Comparison of ENCODE assay signal across 8 cellular contexts in genomic region chr16:30997887-30998711, GRCh38. TPM values are rescaled to one million over a fixed set of nuclear protein-coding genes. Genes with fewer than 3 reads are reported as not detected.
DNase-seq lines count a peak whose midpoint lies in the region; ATAC-seq, FAIRE-seq and TF ChIP-seq lines count a peak whose summit lies in the region.

No MANE protein-coding gene starts in this region.

- peaks cover 51% of the 10 kb centered on the region for H3K27me3 Mint-ChIP-seq in progenitor cell of endocrine pancreas

- H3K27me3 ChIP-seq in RWPE2 (ENCODE audit: insufficient read depth, poor library complexity, severe bottlenecking): no peaks in the 10 kb centered on the region

- H3K9me3 ChIP-seq in RWPE2 (ENCODE audit: severe bottlenecking): no peaks in the 10 kb centered on the region

- peak; percentile 93 for FAIRE-seq in G401.6 (lab: Jason Lieb, UNC)

- peak overlapping the region; percentile 94 for H3K27ac ChIP-seq in RWPE2 (ENCODE audit: poor library complexity, severe bottlenecking)

- peaks cover 5% of the 10 kb centered on the region for H3K4me1 Mint-ChIP-seq in progenitor cell of endocrine pancreas (ENCODE audit: low read depth)

- H3K27ac Mint-ChIP-seq in progenitor cell of endocrine pancreas: no peak overlapping the region

- no peaks in the 10 kb centered on the region for H3K9me3 Mint-ChIP-seq in progenitor cell of endocrine pancreas (ENCODE audit: low read depth)

- H3K4me3 Mint-ChIP-seq in progenitor cell of endocrine pancreas (ENCODE audit: low read depth): peak overlapping the region; percentile 61

- H3K36me3 ChIP-seq in RWPE2 (ENCODE audit: low read depth): no peaks in the 10 kb centered on the region

- in situ Hi-C loops in KBM-7 (cut with MboI; ENCODE audit: low pct_unique_long_range_greater_than_20kb, low sequenced_read_pairs): no loop called here

- TF ChIP-seq CTCF in RWPE2 (IDR thresholded peaks at IDR 0.05; ENCODE audit: poor library complexity, severe bottlenecking) (no peak), fibroblast of pulmonary artery (IDR thresholded peaks at IDR 0.05; ENCODE audit: low read length, missing control alignments) (no peak), progenitor cell of endocrine pancreas (IDR thresholded peaks at IDR 0.05; ENCODE audit: unreplicated experiment) (no peak)

- DNase-seq in RWPE2 (ENCODE audit: low spot score): no peak
- DNase-seq in fibroblast of pulmonary artery (ENCODE audit: low read depth): peak; percentile 62
- DNase-seq in progenitor cell of endocrine pancreas (ENCODE audit: low spot score, unreplicated experiment): no peak
- no peak for DNase-seq in NCI-H1048 (lab: John Stamatoyannopoulos, UW)
- no peak for DNase-seq in KBM-7
- DNase-seq in C1 segment of cervical spinal cord (lab: John Stamatoyannopoulos, UW): no peak

- H3K4me3 ChIP-seq in RWPE2 (ENCODE audit: severe bottlenecking) (peak overlapping the region; percentile 43), fibroblast of pulmonary artery (replicated peaks; ENCODE audit: low read depth, low read length) (peak overlapping the region; percentile 59)

- ATAC-seq in RWPE2 (ENCODE audit: low read depth) (peak; percentile 80), HG03095 (IDR thresholded peaks at IDR 0.05; ENCODE audit: unreplicated experiment) (no peak)

- peaks cover 14% of the 10 kb centered on the region for H3K4me1 ChIP-seq in RWPE2 (ENCODE audit: insufficient read depth, poor library complexity, severe bottlenecking)

- no peaks in the 10 kb centered on the region for H3K36me3 Mint-ChIP-seq in progenitor cell of endocrine pancreas (ENCODE audit: insufficient read depth)

RNA-seq across cellular contexts. Expression of gene STX1B, which starts 12.3 kb away (rescaled TPM):
- total RNA-seq in progenitor cell of endocrine pancreas: 1.0 and 1.6 TPM in 2 replicates

RNA-seq across cellular contexts. Expression of gene HSD3B7, which starts 13.1 kb away (rescaled TPM):
- 4.6 and 5.5 TPM in 2 replicates for total RNA-seq in progenitor cell of endocrine pancreas

RNA-seq across cellular contexts. Expression of gene STX4, which starts 35.3 kb away (rescaled TPM):
- total RNA-seq in progenitor cell of endocrine pancreas: 49.4 and 50.3 TPM in 2 replicates

RNA-seq across cellular contexts. Expression of gene SETD1A, which starts 40.5 kb away (rescaled TPM):
- total RNA-seq in progenitor cell of endocrine pancreas: 25.4 and 27.7 TPM in 2 replicates

RNA-seq across cellular contexts. Expression of gene ORAI3, which starts 49.2 kb away (rescaled TPM):
- total RNA-seq in progenitor cell of endocrine pancreas: 19.1 and 19.5 TPM in 2 replicates
